Comparison of ENCODE assay signal across 8 cellular contexts in genomic region chr14:104826858-104827172, GRCh38. TPM values are rescaled to one million over a fixed set of nuclear protein-coding genes. Genes with fewer than 3 reads are reported as not detected.
A peak's percentile ranks its signal among the peaks of the same experiment; 100 is the strongest.
DNase-seq lines count a peak whose midpoint lies in the region; ATAC-seq and TF ChIP-seq lines count a peak whose summit lies in the region.

No MANE protein-coding gene starts in this region.

- H3K18ac ChIP-seq in neuronal stem cell (ENCODE audit: low read length), result peak overlapping the region; percentile 90

- H4K91ac ChIP-seq in neuronal stem cell (ENCODE audit: low read depth, low read length, poor library complexity), result no peak overlapping the region

- no peak overlapping the region for H3K14ac ChIP-seq in neuronal stem cell (ENCODE audit: low read length)

- no peak for ATAC-seq in GM19467 (IDR thresholded peaks at IDR 0.05; ENCODE audit: unreplicated experiment)

- H3K4me3 ChIP-seq in BLaER1 treated with 17β-estradiol and CSF1 and Interleukin-3, amounts not matched to agents 10 nM and 100 nM, result peak overlapping the region in 6 of 10 experiments; percentile 38 to 66 (median 61); a peak in 12 of 20 replicates
- H3K4me3 ChIP-seq in OCI-LY7 (ENCODE audit: low read depth, low read length, poor library complexity, severe bottlenecking), result no peak overlapping the region
- peak overlapping the region; percentile 47 to 79 for H3K4me3 ChIP-seq in neuronal stem cell (ENCODE audit: low read length in 2 of 2)

- H3K9ac ChIP-seq in BLaER1 treated with 17β-estradiol and CSF1 and Interleukin-3, amounts not matched to agents 10 nM and 100 nM, result peak overlapping the region in 6 of 11 experiments; percentile 0 to 44 (median 18); a peak in 2 of 22 replicates
- peak overlapping the region; percentile 39 for H3K9ac ChIP-seq in neuronal stem cell (ENCODE audit: low read depth, low read length, poor library complexity)

- peaks cover 10 to 21% (median 18%) of the 10 kb centered on the region in 10 experiments; a peak in 19 of 20 replicates for H3K4me1 ChIP-seq in BLaER1 treated with 17β-estradiol and CSF1 and Interleukin-3, amounts not matched to agents 10 nM and 100 nM
- H3K4me1 ChIP-seq in OCI-LY7 (ENCODE audit: insufficient read depth, low read length, poor library complexity, severe bottlenecking), result no peaks in the 10 kb centered on the region
- H3K4me1 ChIP-seq in neuronal stem cell (ENCODE audit: control insufficient read depth in 2 of 2, insufficient read depth in 1 of 2, low read depth in 1 of 2, low read length in 2 of 2), result peaks cover 7 to 9% of the 10 kb centered on the region in 2 donors

- H3K4me3 Mint-ChIP-seq in endothelial cell (ENCODE audit: unreplicated experiment), result peak overlapping the region; percentile 84

- peaks cover 7% of the 10 kb centered on the region for H3K4me1 Mint-ChIP-seq in endothelial cell (ENCODE audit: unreplicated experiment)

- peaks cover 0 to 7% (median 4%) of the 10 kb centered on the region in 11 experiments; a peak in 7 of 22 replicates for H4K20me1 ChIP-seq in BLaER1 treated with 17β-estradiol and CSF1 and Interleukin-3, amounts not matched to agents 10 nM and 100 nM
- no peaks in the 10 kb centered on the region for H4K20me1 ChIP-seq in OCI-LY7 (ENCODE audit: insufficient read depth, low read length)

- peaks cover 5 to 26% (median 19%) of the 10 kb centered on the region in 11 experiments; a peak in 21 of 22 replicates for H3K27me3 ChIP-seq in BLaER1 treated with 17β-estradiol and CSF1 and Interleukin-3, amounts not matched to agents 10 nM and 100 nM
- H3K27me3 ChIP-seq in neuronal stem cell (ENCODE audit: control insufficient read depth in 3 of 3, insufficient read depth in 3 of 3, low read depth in 1 of 3, low read length in 3 of 3), result peaks cover 2 to 27% (median 10%) of the 10 kb centered on the region in 3 experiments

- WGBS in neuronal stem cell (ENCODE audit: extremely low coverage in 2 of 2, insufficient read length in 2 of 2, insufficient replicate concordance in 1 of 2), 2 donors, result no CpG with 5 or more reads among the region's 27 CpGs

- peaks cover 0 to 10% (median 0%) of the 10 kb centered on the region in 11 experiments; a peak in 6 of 22 replicates for H3K9me3 ChIP-seq in BLaER1 treated with 17β-estradiol and CSF1 and Interleukin-3, amounts not matched to agents 10 nM and 100 nM (replicated peaks in 1 of 11)
- H3K9me3 ChIP-seq in OCI-LY7 (ENCODE audit: low read length) (no peaks in the 10 kb centered on the region), neuronal stem cell (replicated peaks in 1 of 2; ENCODE audit: control insufficient read depth in 2 of 2, insufficient read depth in 1 of 2, low read depth in 1 of 2, low read length in 2 of 2) (peaks cover 5 to 7% of the 10 kb centered on the region in 2 donors)

- TF ChIP-seq CTCF in OCI-LY7 (conservative IDR thresholded peaks at IDR 0.05; ENCODE audit: low read length) (no peak), endothelial cell (IDR thresholded peaks at IDR 0.05; ENCODE audit: unreplicated experiment) (no peak)

- H3K27ac Mint-ChIP-seq in endothelial cell (ENCODE audit: unreplicated experiment), result no peak overlapping the region

- H3K27ac ChIP-seq in BLaER1 treated with 17β-estradiol and CSF1 and Interleukin-3, amounts not matched to agents 10 nM and 100 nM, result no peak overlapping the region
- H3K27ac ChIP-seq in OCI-LY7 (ENCODE audit: low read depth, low read length, poor library complexity, severe bottlenecking) (no peak overlapping the region), neuronal stem cell (replicated peaks; ENCODE audit: low read length) (no peak overlapping the region)

- peaks cover 13% of the 10 kb centered on the region for H3K36me3 Mint-ChIP-seq in endothelial cell (ENCODE audit: low read depth, unreplicated experiment)

- H4K8ac ChIP-seq in neuronal stem cell (ENCODE audit: low read depth, low read length), result no peak overlapping the region

- no peaks in the 10 kb centered on the region; a peak in 2 of 22 replicates for H3K36me3 ChIP-seq in BLaER1 treated with 17β-estradiol and CSF1 and Interleukin-3, amounts not matched to agents 10 nM and 100 nM
- H3K36me3 ChIP-seq in OCI-LY7 (ENCODE audit: insufficient read depth, low read length) (no peaks in the 10 kb centered on the region), neuronal stem cell (replicated peaks in 1 of 2; ENCODE audit: control insufficient read depth in 2 of 2, insufficient read depth in 2 of 2, low read length in 2 of 2) (no peaks in the 10 kb centered on the region)

- no peaks in the 10 kb centered on the region for H3K79me2 ChIP-seq in OCI-LY7 (ENCODE audit: insufficient read depth, low read depth, low read length)

- POLR2A ChIA-PET in OCI-LY7 (lab: Charles Lee), result no interaction called here

- DNase-seq in OCI-LY7 (ENCODE audit: low spot score) (no peak), endothelial cell (ENCODE audit: low spot score) (no peak), neuronal stem cell (ENCODE audit: low spot score) (peak; percentile 36), hippocampal formation (lab: John Stamatoyannopoulos, UW) (no peak), occipital lobe (lab: John Stamatoyannopoulos, UW) (no peak), HPDE6-E6E7 (ENCODE audit: extremely low spot score) (no peak)

- BruUV-seq in OCI-LY7 (replicated peaks; lab: Mats Ljungman, UMichigan), result no TSS peak

- H3K9me2 ChIP-seq in OCI-LY7 (ENCODE audit: insufficient read depth, low read length), result no peaks in the 10 kb centered on the region

- peak overlapping the region; percentile 28 for H2AK5ac ChIP-seq in neuronal stem cell (ENCODE audit: low read depth, low read length)

- intact Hi-C loops in OCI-LY7 (cut with micrococcal nuclease; ENCODE audit: unreplicated experiment), result loop anchor here (1.0 to 2.0 kb wide), 2 partner anchors 59 to 100 kb away; no protein-coding TSS in a partner anchor

- H3K9me3 Mint-ChIP-seq in endothelial cell (ENCODE audit: unreplicated experiment), result no peaks in the 10 kb centered on the region

- peak overlapping the region; percentile 16 for H3K23ac ChIP-seq in neuronal stem cell (ENCODE audit: low read depth, low read length, poor library complexity)

- H2BK5ac ChIP-seq in neuronal stem cell (ENCODE audit: low read length), result peak overlapping the region; percentile 63

- peaks cover 24% of the 10 kb centered on the region for H3K27me3 Mint-ChIP-seq in endothelial cell (ENCODE audit: unreplicated experiment)

- peak overlapping the region; percentile 69 to 99 (median 90) for H3K4me2 ChIP-seq in BLaER1 treated with 17β-estradiol and CSF1 and Interleukin-3, amounts not matched to agents 10 nM and 100 nM
- H3K4me2 ChIP-seq in OCI-LY7 (ENCODE audit: low read length), result peak overlapping the region; percentile 17; the same call in 1 of the 2 replicates
- peak overlapping the region; percentile 71 for H3K4me2 ChIP-seq in neuronal stem cell (ENCODE audit: insufficient read depth, low read length, poor library complexity, severe bottlenecking)

- H2AFZ ChIP-seq in OCI-LY7 (ENCODE audit: low read length), result no peak overlapping the region
- peak overlapping the region; percentile 100 for H2AFZ ChIP-seq in neuronal stem cell (ENCODE audit: low read length)

- H2BK15ac ChIP-seq in neuronal stem cell (ENCODE audit: low read length), result no peak overlapping the region

- no peak overlapping the region for H3K4ac ChIP-seq in neuronal stem cell (ENCODE audit: low read length)

- peaks cover 2% of the 10 kb centered on the region for H3K79me1 ChIP-seq in neuronal stem cell (ENCODE audit: low read depth, low read length)

- no peak overlapping the region for H2BK12ac ChIP-seq in neuronal stem cell (ENCODE audit: low read length)

- CTCF ChIA-PET in OCI-LY7 (lab: Charles Lee; ENCODE audit: unreplicated experiment), result no interaction called here

- H2BK120ac ChIP-seq in neuronal stem cell (ENCODE audit: low read depth, low read length), result peak overlapping the region; percentile 85

RNA-seq across cellular contexts. Expression of gene ZBTB42, which starts 25.9 kb away (rescaled TPM):
- total RNA-seq in OCI-LY7 (2014; rRNA removed; shearing (Covaris generic)), result 0.98 and 2.4 TPM in 2 replicates
- total RNA-seq in OCI-LY7 (2022) (1.9 and 2.4 TPM in 2 replicates), endothelial cell (ENCODE audit: unreplicated experiment) (2.4 TPM), occipital lobe (0.94 TPM)
- polyA plus RNA-seq in neuronal stem cell (2013, experiment 1 of 2), result 0.95 TPM
- polyA plus RNA-seq in neuronal stem cell (2013, experiment 2 of 2), result 0.87 TPM

RNA-seq across cellular contexts. Expression of gene AKT1, which starts 31.3 kb away (rescaled TPM):
- 75.4 and 83.0 TPM in 2 replicates for total RNA-seq in OCI-LY7 (2014; rRNA removed; shearing (Covaris generic))
- total RNA-seq in OCI-LY7 (2022) (108 and 109 TPM in 2 replicates), endothelial cell (ENCODE audit: unreplicated experiment) (133 TPM), occipital lobe (102 TPM)
- polyA plus RNA-seq in neuronal stem cell (2013, experiment 1 of 2), result 84.4 TPM
- 82.3 TPM for polyA plus RNA-seq in neuronal stem cell (2013, experiment 2 of 2)

RNA-seq across cellular contexts. Expression of gene CEP170B, which starts 38.3 kb away (rescaled TPM):
- 0.16 TPM in 1 of 2 replicates, not detected in the other for total RNA-seq in OCI-LY7 (2014; rRNA removed; shearing (Covaris generic))
- total RNA-seq in OCI-LY7 (2022), result 0.09 and 0.10 TPM in 2 replicates
- 11.3 TPM for total RNA-seq in endothelial cell (ENCODE audit: unreplicated experiment)
- polyA plus RNA-seq in neuronal stem cell (2013, experiment 1 of 2), result 12.3 TPM
- polyA plus RNA-seq in neuronal stem cell (2013, experiment 2 of 2), result 11.4 TPM
- total RNA-seq in occipital lobe, result 22.8 TPM

Comparison
In these comparisons a context has a peak if more than half of its experiments do, and no peak if none do; other contexts are left out.
1. H3K4me2 ChIP-seq: peak in every context shown above with its lines; median percentile 90 in BLaER1 treated with 17β-estradiol and CSF1 and Interleukin-3, amounts not matched to agents 10 nM and 100 nM; 71 in neuronal stem cell; 17 in OCI-LY7.
2. RNA of gene CEP170B, which starts 38.3 kb away (total RNA-seq): 22.8 TPM in occipital lobe (single experiment) and 11.3 TPM in endothelial cell (single experiment); 0.09 to 0.16 TPM in OCI-LY7; every median in the first group is over 10 times any median in the second.